ENCODE assay signal across 21 cellular contexts in genomic region chr21:45838636-45839035, GRCh38.
"Had no signal": no experiment of that assay in that cellular context is flagged by ENCODE, and none has a peak within 500 bp of the region (broad histone marks: within the 10 kb centered on the region; RNA-seq: fewer than 3 reads in every experiment).

No MANE protein-coding gene starts in this region.

- H3K36me3 ChIP-seq: ascending aorta, lower lobe of right lung, neutrophil, thoracic aorta, upper lobe of left lung had no signal

- H3K4me1 ChIP-seq: ascending aorta, lower lobe of right lung, upper lobe of left lung had no signal

- H3K4me1 Mint-ChIP-seq: activated naive CD4-positive, alpha-beta T cell treated with anti-CD3 and anti-CD28 coated beads, Interleukin-2, amount 10 ng/mL, durations not matched to agents 7 days and 5 days; natural killer cell; stimulated activated memory B cell treated with anti-CD40 and anti-IgM and Interleukin-4, amounts not matched to agents 10 μg/mL and 1 μg/mL and 100 μg/mL, for 72 hours had no signal

- DNase-seq: activated CD4-positive, alpha-beta T cell treated with anti-CD3 and anti-CD28 coated beads, Interleukin-2, amount 50 U/mL, for 1 hour; activated CD4-positive, CD25-positive, alpha-beta regulatory T cell treated with anti-CD3 and anti-CD28 coated beads, Interleukin-2, amount 50 U/mL, for 72 hours; activated CD8-positive, alpha-beta memory T cell treated with anti-CD3 and anti-CD28 coated beads, Interleukin-2, amount 50 U/mL, for 4 hours; activated effector memory CD4-positive, alpha-beta T cell treated with Interleukin-2 at 50 U/mL for 16 hours; activated naive CD4-positive, alpha-beta T cell treated with anti-CD3 and anti-CD28 coated beads, Interleukin-2, amount 10 ng/mL, durations not matched to agents 7 days and 5 days; activated T-cell treated with anti-CD3 and anti-CD28 coated beads, Interleukin-2, amount 50 U/mL, for 4 hours; central memory CD4-positive, alpha-beta T cell; cortex of kidney; erythroblast; left cardiac atrium; lower lobe of right lung; natural killer cell; stimulated activated CD4-positive, alpha-beta T cell treated with anti-CD3 and anti-CD28 coated beads, Interleukin-4, amount 100 ng/mL, for 4 hours; upper lobe of left lung had no signal

- H3K9me3 ChIP-seq: neutrophil had no signal

- H3K4me3 Mint-ChIP-seq: activated naive CD4-positive, alpha-beta T cell treated with anti-CD3 and anti-CD28 coated beads, Interleukin-2, amount 10 ng/mL, durations not matched to agents 7 days and 5 days; activated T-cell treated with anti-CD3 and anti-CD28 coated beads, Interleukin-2, amount 50 U/mL, for 4 hours; natural killer cell; stimulated activated memory B cell treated with anti-CD40 and anti-IgM and Interleukin-4, amounts not matched to agents 10 μg/mL and 1 μg/mL and 100 μg/mL, for 72 hours; T-helper 1 cell treated with Interleukin-12 subunit alpha and Interleukin-12 subunit beta and Interleukin-4 antibody, amounts not matched to agents 30 μg/mL and 1 μg/mL, for 36 hours had no signal

- H3K27ac ChIP-seq: ascending aorta, hepatocyte, lower lobe of right lung, neutrophil, thoracic aorta, upper lobe of left lung, VCaP had no signal

- H3K27me3 ChIP-seq: ascending aorta, hepatocyte, neutrophil, upper lobe of left lung had no signal

- H3K27ac Mint-ChIP-seq: activated naive CD4-positive, alpha-beta T cell treated with anti-CD3 and anti-CD28 coated beads, Interleukin-2, amount 10 ng/mL, durations not matched to agents 7 days and 5 days; natural killer cell; stimulated activated memory B cell treated with anti-CD40 and anti-IgM and Interleukin-4, amounts not matched to agents 10 μg/mL and 1 μg/mL and 100 μg/mL, for 72 hours; T-helper 1 cell treated with Interleukin-12 subunit alpha and Interleukin-12 subunit beta and Interleukin-4 antibody, amounts not matched to agents 30 μg/mL and 1 μg/mL, for 36 hours had no signal

- H3K4me3 ChIP-seq: ascending aorta, hepatocyte, lower lobe of right lung, thoracic aorta, upper lobe of left lung had no signal
